ENCODE assay signal across 9 cellular contexts in genomic region chr1:222653178-222653827, GRCh38. TPM values are rescaled to one million over a fixed set of nuclear protein-coding genes. Genes with fewer than 3 reads are reported as not detected.
DNase-seq lines count a peak whose midpoint lies in the region; ATAC-seq, FAIRE-seq and TF ChIP-seq lines count a peak whose summit lies in the region.
"Had no signal": no experiment of that assay in that cellular context is flagged by ENCODE, and none has a peak within 500 bp of the region (broad histone marks: within the 10 kb centered on the region; RNA-seq: fewer than 3 reads in every experiment).

No MANE protein-coding gene starts in this region.

- DNase-seq in CD14-positive monocyte (ENCODE audit: low spot score): no peak
- DNase-seq in T-helper 17 cell: no peak
- no peak for DNase-seq in substantia nigra (lab: John Stamatoyannopoulos, UW)
- DNase-seq in NCI-H510A treated with DMSO at 0.1 percent for 48 hours (lab: John Stamatoyannopoulos, UW): no peak
- no peak for DNase-seq in kidney
- DNase-seq in GM23248: no peak
- DNase-seq: Caco-2 had no signal

- no peak overlapping the region for H3K4me3 ChIP-seq in kidney (ENCODE audit: low read length in 2 of 2)
- no peak overlapping the region for H3K4me3 ChIP-seq in GM23248

- no peaks in the 10 kb centered on the region for H3K9me3 ChIP-seq in T-helper 17 cell (ENCODE audit: control insufficient read depth, low read length, poor library complexity, severe bottlenecking)
- no peaks in the 10 kb centered on the region for H3K9me3 ChIP-seq in kidney (ENCODE audit: control insufficient read depth in 1 of 2, low read length in 2 of 2)
- H3K9me3 ChIP-seq in GM23248 (ENCODE audit: low read depth): no peaks in the 10 kb centered on the region
- H3K9me3 ChIP-seq: Caco-2 had no signal

- ATAC-seq in GM19023 (IDR thresholded peaks at IDR 0.05; ENCODE audit: unreplicated experiment) (peak; percentile 65), HG02943 (IDR thresholded peaks at IDR 0.05; ENCODE audit: low read depth, unreplicated experiment) (peak; percentile 57), T-helper 17 cell (no peak)

- no peaks in the 10 kb centered on the region for H4K20me1 ChIP-seq in GM23248 (ENCODE audit: insufficient read depth)

- H3K9me3 Mint-ChIP-seq in CD14-positive monocyte: no peaks in the 10 kb centered on the region

- no peak overlapping the region for H3K4me2 ChIP-seq in GM23248 (ENCODE audit: unreplicated experiment)

- in situ Hi-C loops in GM23248 (cut with MboI): no loop called here

- peaks cover 14% of the 10 kb centered on the region for H3K4me1 Mint-ChIP-seq in CD14-positive monocyte
- H3K4me1 Mint-ChIP-seq in T-helper 17 cell: peaks cover 47% of the 10 kb centered on the region

- TF ChIP-seq CTCF in CD14-positive monocyte (IDR thresholded peaks at IDR 0.05): no peak
- no peak for TF ChIP-seq CTCF in kidney (IDR thresholded peaks at IDR 0.05; ENCODE audit: borderline replicate concordance, extremely low read depth, insufficient read depth)

- FAIRE-seq in kidney (lab: Jason Lieb, UNC): no peak

- H3K27ac ChIP-seq in substantia nigra (ENCODE audit: low read depth, low read length, poor library complexity, severe bottlenecking): no peak overlapping the region
- no peak overlapping the region for H3K27ac ChIP-seq in kidney (ENCODE audit: low read depth in 2 of 2, low read length in 2 of 2)
- no peak overlapping the region for H3K27ac ChIP-seq in GM23248

- peaks cover 23% of the 10 kb centered on the region; the same call in 1 of the 2 replicates for H3K79me2 ChIP-seq in GM23248 (ENCODE audit: insufficient read depth)

- no peaks in the 10 kb centered on the region for H3K27me3 Mint-ChIP-seq in CD14-positive monocyte (ENCODE audit: low read depth in 3 of 3)
- H3K27me3 Mint-ChIP-seq in T-helper 17 cell: no peaks in the 10 kb centered on the region

- H3K27ac Mint-ChIP-seq in CD14-positive monocyte: peak overlapping the region in 4 of 7 donors; percentile 24 to 71 (median 41)
- H3K27ac Mint-ChIP-seq in T-helper 17 cell: peak overlapping the region; percentile 98

- H3K36me3 Mint-ChIP-seq in CD14-positive monocyte: peaks cover 73 to 85% of the 10 kb centered on the region in 2 donors
- H3K36me3 Mint-ChIP-seq in T-helper 17 cell (ENCODE audit: low read depth): peaks cover 16% of the 10 kb centered on the region

- no peaks in the 10 kb centered on the region for H3K4me1 ChIP-seq in kidney (ENCODE audit: control insufficient read depth in 1 of 2, insufficient read depth in 1 of 2, low read depth in 1 of 2, low read length in 2 of 2)
- H3K4me1 ChIP-seq in GM23248 (ENCODE audit: insufficient read depth): peaks cover 8% of the 10 kb centered on the region
- H3K4me1 ChIP-seq: Caco-2 had no signal

- 96 to 98% methylated on average over 2 of the region's 2 CpGs for WGBS in GM23248 (ENCODE audit: low coverage in 1 of 2, low lambda C conversion rate in 2 of 2, missing lambda C conversion rate in 2 of 2), 2 experiments

- H3K27me3 ChIP-seq in GM23248 (replicated peaks; ENCODE audit: insufficient read depth): no peaks in the 10 kb centered on the region

- intact Hi-C loops in CD14-positive monocyte (cut with micrococcal nuclease): no loop called here
- intact Hi-C loops in kidney (cut with DNase I): no loop called here

- peaks cover 27% of the 10 kb centered on the region for H3F3A ChIP-seq in GM23248 (ENCODE audit: insufficient read depth)

- no peak overlapping the region for H2AFZ ChIP-seq in GM23248

- H3K9me2 ChIP-seq in GM23248 (ENCODE audit: insufficient read depth): no peaks in the 10 kb centered on the region

- no peak overlapping the region for H3K9ac ChIP-seq in kidney (ENCODE audit: low read length in 2 of 2)
- no peak overlapping the region for H3K9ac ChIP-seq in GM23248

- H3K4me3 Mint-ChIP-seq in CD14-positive monocyte (no peak overlapping the region), T-helper 17 cell (no peak overlapping the region)

- H3K36me3 ChIP-seq in kidney (ENCODE audit: control insufficient read depth in 1 of 2, insufficient read depth in 2 of 2, low read length in 2 of 2): peaks cover 39 to 65% of the 10 kb centered on the region in 2 donors
- H3K36me3 ChIP-seq in GM23248 (ENCODE audit: low read depth): peaks cover 94% of the 10 kb centered on the region

RNA-seq across cellular contexts. Expression of gene MIA3, which starts 35.4 kb away (rescaled TPM):
- polyA plus RNA-seq in CD14-positive monocyte (10 to 100 TPM; 19.8 to 37.1 TPM), kidney (ENCODE audit: insufficient read depth, low read depth, low replicate concordance) (19.1 TPM), GM23248 (2016; fragmentation: Nextera tagmentation; extraction: Ambion mirVana) (44.5 and 47.5 TPM in 2 replicates)
- total RNA-seq in T-helper 17 cell (100 to 1,000 TPM in 1 of 2 donors, 10 to 100 TPM in 1; 83.2 to 102 TPM), kidney (51.5 TPM)
- 28.2 and 35.8 TPM in 2 replicates for total RNA-seq in GM23248 (2014; rRNA removed; shearing (Covaris generic))

RNA-seq across cellular contexts. Expression of gene AIDA, which starts 59.0 kb away (rescaled TPM):
- polyA plus RNA-seq in CD14-positive monocyte: 10 to 100 TPM in 1 of 2 donors, 1 to 10 TPM in 1; 10.0 to 11.7 TPM
- total RNA-seq in T-helper 17 cell: 10 to 100 TPM; 43.8 to 48.0 TPM
- total RNA-seq in kidney: 73.7 TPM
- polyA plus RNA-seq in kidney (ENCODE audit: insufficient read depth, low read depth, low replicate concordance): 41.4 TPM
- 61.6 and 66.4 TPM in 2 replicates for total RNA-seq in GM23248 (2014; rRNA removed; shearing (Covaris generic))
- 63.0 and 63.6 TPM in 2 replicates for polyA plus RNA-seq in GM23248 (2016; fragmentation: Nextera tagmentation; extraction: Ambion mirVana)

RNA-seq across cellular contexts. Expression of gene BROX, which starts 59.1 kb away (rescaled TPM):
- 10 to 100 TPM; 26.2 to 35.4 TPM for polyA plus RNA-seq in CD14-positive monocyte
- 10 to 100 TPM; 46.8 to 54.0 TPM for total RNA-seq in T-helper 17 cell
- total RNA-seq in kidney: 52.1 TPM
- polyA plus RNA-seq in kidney (ENCODE audit: insufficient read depth, low read depth, low replicate concordance): 18.0 TPM
- 97.7 and 108 TPM in 2 replicates for total RNA-seq in GM23248 (2014; rRNA removed; shearing (Covaris generic))
- polyA plus RNA-seq in GM23248 (2016; fragmentation: Nextera tagmentation; extraction: Ambion mirVana): 75.7 and 77.2 TPM in 2 replicates
